ENCODE assay signal across 37 cellular contexts in genomic region chrX:103407776-103408175, GRCh38.
"Had no signal": no experiment of that assay in that cellular context is flagged by ENCODE, and none has a peak within 500 bp of the region (broad histone marks: within the 10 kb centered on the region; RNA-seq: fewer than 3 reads in every experiment).

No MANE protein-coding gene starts in this region.

- H3K4me3 Mint-ChIP-seq: activated naive CD4-positive, alpha-beta T cell treated with anti-CD3 and anti-CD28 coated beads for 36 hours; activated naive CD4-positive, alpha-beta T cell treated with anti-CD3 and anti-CD28 coated beads, Interleukin-2, amount 10 ng/mL, durations not matched to agents 7 days and 5 days; activated naive CD4-positive, alpha-beta T cell treated with anti-CD3 and anti-CD28 coated beads, Interleukin-2, amount 50 U/mL, for 24 hours; activated naive CD8-positive, alpha-beta T cell; activated naive CD8-positive, alpha-beta T cell treated with anti-CD3 and anti-CD28 coated beads for 36 hours; activated naive CD8-positive, alpha-beta T cell treated with anti-CD3 and anti-CD28 coated beads, Interleukin-2, amount 10 ng/mL, durations not matched to agents 7 days and 5 days; activated naive CD8-positive, alpha-beta T cell treated with anti-CD3 and anti-CD28 coated beads, Interleukin-2, amount 50 U/mL, for 24 hours; activated T-cell treated with anti-CD3 and anti-CD28 coated beads, Interleukin-2, amount 50 U/mL, for 24 hours; activated T-cell treated with anti-CD3 and anti-CD28 coated beads, Interleukin-2, amount 50 U/mL, for 4 hours; activated T-cell treated with anti-CD3 and anti-CD28 coated beads, Interleukin-2, amount 50 U/mL, for 72 hours; activated T-helper 1 cell treated with anti-CD3 and anti-CD28 coated beads, Interleukin-12 subunit alpha, Interleukin-12 subunit beta, Interleukin-2, Interleukin-4 antibody, amounts not matched to agents 30 ng/mL and 10 ng/mL and 1 ng/mL, durations not matched to agents 14 hours and 24 hours and 36 hours; activated T-helper 17 cell treated with anti-CD3 and anti-CD28 coated beads, Interleukin-2, amount 50 U/mL, for 72 hours; brain; central memory CD8-positive, alpha-beta T cell had no signal

- H3K27me3 ChIP-seq: ascending aorta, body of pancreas, brain microvascular endothelial cell had no signal

- H3K9me3 Mint-ChIP-seq: activated naive CD4-positive, alpha-beta T cell treated with anti-CD3 and anti-CD28 coated beads for 36 hours; activated naive CD4-positive, alpha-beta T cell treated with anti-CD3 and anti-CD28 coated beads, Interleukin-2, amount 10 ng/mL, durations not matched to agents 7 days and 5 days; activated naive CD4-positive, alpha-beta T cell treated with anti-CD3 and anti-CD28 coated beads, Interleukin-2, amount 50 U/mL, for 24 hours; activated naive CD4-positive, alpha-beta T cell treated with anti-CD3 and anti-CD28 coated beads, Interleukin-2, amount 50 U/mL, for 72 hours; activated naive CD8-positive, alpha-beta T cell treated with anti-CD3 and anti-CD28 coated beads for 36 hours; activated naive CD8-positive, alpha-beta T cell treated with anti-CD3 and anti-CD28 coated beads, Interleukin-2, amount 10 ng/mL, durations not matched to agents 7 days and 5 days; activated naive CD8-positive, alpha-beta T cell treated with anti-CD3 and anti-CD28 coated beads, Interleukin-2, amount 50 U/mL, for 24 hours; activated T-cell treated with anti-CD3 and anti-CD28 coated beads, Interleukin-2, amount 50 U/mL, for 24 hours; activated T-cell treated with anti-CD3 and anti-CD28 coated beads, Interleukin-2, amount 50 U/mL, for 4 hours; activated T-cell treated with anti-CD3 and anti-CD28 coated beads, Interleukin-2, amount 50 U/mL, for 72 hours; activated T-helper 1 cell treated with anti-CD3 and anti-CD28 coated beads, Interleukin-12 subunit alpha, Interleukin-12 subunit beta, Interleukin-2, Interleukin-4 antibody, amounts not matched to agents 30 ng/mL and 10 ng/mL and 1 ng/mL, durations not matched to agents 14 hours and 24 hours and 36 hours; activated T-helper 17 cell treated with anti-CD3 and anti-CD28 coated beads, Interleukin-2, amount 50 U/mL, for 72 hours; activated T-helper 2 cell treated with anti-CD3 and anti-CD28 coated beads, Interferon-gamma antibody, Interleukin-2, Interleukin-4, amounts not matched to agents 10 μg/mL and 5 μg/mL and 100 μg/mL, durations not matched to agents 14 hours and 24 hours and 36 hours; brain; central memory CD8-positive, alpha-beta T cell had no signal

- DNase-seq: activated effector memory CD4-positive, alpha-beta T cell treated with anti-CD3 and anti-CD28 coated beads, Interleukin-2, amount 50 U/mL, for 16 hours; activated effector memory CD4-positive, alpha-beta T cell treated with Interleukin-2 at 50 U/mL for 16 hours; activated gamma-delta T cell; activated gamma-delta T cell treated with Interleukin-2 at 50 U/mL for 16 hours; activated naive CD4-positive, alpha-beta T cell; activated naive CD4-positive, alpha-beta T cell treated with anti-CD3 and anti-CD28 coated beads for 36 hours; activated naive CD4-positive, alpha-beta T cell treated with anti-CD3 and anti-CD28 coated beads, Interleukin-2, amount 10 ng/mL, durations not matched to agents 7 days and 5 days; activated naive CD4-positive, alpha-beta T cell treated with anti-CD3 and anti-CD28 coated beads, Interleukin-2, amount 50 U/mL, for 16 hours; activated naive CD4-positive, alpha-beta T cell treated with Interleukin-2 at 50 U/mL for 16 hours; activated naive CD8-positive, alpha-beta T cell treated with anti-CD3 and anti-CD28 coated beads for 36 hours; activated naive CD8-positive, alpha-beta T cell treated with anti-CD3 and anti-CD28 coated beads, Interleukin-2, amount 10 ng/mL, durations not matched to agents 7 days and 5 days; activated naive CD8-positive, alpha-beta T cell treated with anti-CD3 and anti-CD28 coated beads, Interleukin-2, amount 50 U/mL, for 24 hours; activated T-cell treated with anti-CD3 and anti-CD28 coated beads, Interleukin-2, amount 50 U/mL, for 1 hour; activated T-cell treated with anti-CD3 and anti-CD28 coated beads, Interleukin-2, amount 50 U/mL, for 24 hours; activated T-cell treated with anti-CD3 and anti-CD28 coated beads, Interleukin-2, amount 50 U/mL, for 4 hours; activated T-cell treated with anti-CD3 and anti-CD28 coated beads, Interleukin-2, amount 50 U/mL, for 48 hours; activated T-cell treated with anti-CD3 and anti-CD28 coated beads, Interleukin-2, amount 50 U/mL, for 72 hours; adrenal gland; amniotic stem cell; amygdala; anterior cingulate cortex; aorta; body of pancreas; brain microvascular endothelial cell; central memory CD4-positive, alpha-beta T cell; cerebellar nuclear complex had no signal

- H3K27ac ChIP-seq: adrenal gland, ascending aorta, body of pancreas, brain microvascular endothelial cell, breast epithelium, cardiac muscle cell had no signal

- H3K4me1 ChIP-seq: adrenal gland, ascending aorta, body of pancreas, breast epithelium had no signal

- H3K4me1 Mint-ChIP-seq: activated T-helper 17 cell treated with anti-CD3 and anti-CD28 coated beads, Interleukin-2, amount 50 U/mL, for 72 hours had no signal

- H3K9me3 ChIP-seq: adrenal gland, ascending aorta, body of pancreas had no signal

- ATAC-seq: activated naive CD4-positive, alpha-beta T cell treated with anti-CD3 and anti-CD28 coated beads, Interleukin-2, amount 50 U/mL, for 72 hours; activated naive CD8-positive, alpha-beta T cell treated with anti-CD3 and anti-CD28 coated beads, Interleukin-2, amount 50 U/mL, for 24 hours; activated T-cell treated with anti-CD3 and anti-CD28 coated beads, Interleukin-2, amount 50 U/mL, for 4 hours; activated T-cell treated with anti-CD3 and anti-CD28 coated beads, Interleukin-2, amount 50 U/mL, for 72 hours; activated T-helper 17 cell treated with anti-CD3 and anti-CD28 coated beads, Interleukin-2, amount 50 U/mL, for 72 hours; body of pancreas had no signal

- H3K27ac Mint-ChIP-seq: activated naive CD4-positive, alpha-beta T cell treated with anti-CD3 and anti-CD28 coated beads for 36 hours; activated naive CD4-positive, alpha-beta T cell treated with anti-CD3 and anti-CD28 coated beads, Interleukin-2, amount 10 ng/mL, durations not matched to agents 7 days and 5 days; activated naive CD4-positive, alpha-beta T cell treated with anti-CD3 and anti-CD28 coated beads, Interleukin-2, amount 50 U/mL, for 24 hours; activated naive CD4-positive, alpha-beta T cell treated with anti-CD3 and anti-CD28 coated beads, Interleukin-2, amount 50 U/mL, for 72 hours; activated naive CD8-positive, alpha-beta T cell; activated naive CD8-positive, alpha-beta T cell treated with anti-CD3 and anti-CD28 coated beads for 36 hours; activated naive CD8-positive, alpha-beta T cell treated with anti-CD3 and anti-CD28 coated beads, Interleukin-2, amount 10 ng/mL, durations not matched to agents 7 days and 5 days; activated naive CD8-positive, alpha-beta T cell treated with anti-CD3 and anti-CD28 coated beads, Interleukin-2, amount 50 U/mL, for 24 hours; activated T-cell treated with anti-CD3 and anti-CD28 coated beads, Interleukin-2, amount 50 U/mL, for 24 hours; activated T-cell treated with anti-CD3 and anti-CD28 coated beads, Interleukin-2, amount 50 U/mL, for 72 hours; activated T-helper 1 cell treated with anti-CD3 and anti-CD28 coated beads, Interleukin-12 subunit alpha, Interleukin-12 subunit beta, Interleukin-2, Interleukin-4 antibody, amounts not matched to agents 30 ng/mL and 10 ng/mL and 1 ng/mL, durations not matched to agents 14 hours and 24 hours and 36 hours; activated T-helper 17 cell treated with anti-CD3 and anti-CD28 coated beads, Interleukin-2, amount 50 U/mL, for 72 hours; activated T-helper 2 cell treated with anti-CD3 and anti-CD28 coated beads, Interferon-gamma antibody, Interleukin-2, Interleukin-4, amounts not matched to agents 10 μg/mL and 5 μg/mL and 100 μg/mL, durations not matched to agents 14 hours and 24 hours and 36 hours; brain had no signal

- H3K27me3 Mint-ChIP-seq: activated naive CD4-positive, alpha-beta T cell treated with anti-CD3 and anti-CD28 coated beads, Interleukin-2, amount 10 ng/mL, durations not matched to agents 7 days and 5 days; activated naive CD4-positive, alpha-beta T cell treated with anti-CD3 and anti-CD28 coated beads, Interleukin-2, amount 50 U/mL, for 24 hours had no signal

- H3K36me3 Mint-ChIP-seq: activated naive CD4-positive, alpha-beta T cell treated with anti-CD3 and anti-CD28 coated beads, Interleukin-2, amount 10 ng/mL, durations not matched to agents 7 days and 5 days; activated naive CD4-positive, alpha-beta T cell treated with anti-CD3 and anti-CD28 coated beads, Interleukin-2, amount 50 U/mL, for 24 hours; activated naive CD4-positive, alpha-beta T cell treated with anti-CD3 and anti-CD28 coated beads, Interleukin-2, amount 50 U/mL, for 72 hours; activated naive CD8-positive, alpha-beta T cell; activated naive CD8-positive, alpha-beta T cell treated with anti-CD3 and anti-CD28 coated beads, Interleukin-2, amount 10 ng/mL, durations not matched to agents 7 days and 5 days had no signal
